3 cellular contexts compared by ENCODE assay signal in the genomic region with DNA sequence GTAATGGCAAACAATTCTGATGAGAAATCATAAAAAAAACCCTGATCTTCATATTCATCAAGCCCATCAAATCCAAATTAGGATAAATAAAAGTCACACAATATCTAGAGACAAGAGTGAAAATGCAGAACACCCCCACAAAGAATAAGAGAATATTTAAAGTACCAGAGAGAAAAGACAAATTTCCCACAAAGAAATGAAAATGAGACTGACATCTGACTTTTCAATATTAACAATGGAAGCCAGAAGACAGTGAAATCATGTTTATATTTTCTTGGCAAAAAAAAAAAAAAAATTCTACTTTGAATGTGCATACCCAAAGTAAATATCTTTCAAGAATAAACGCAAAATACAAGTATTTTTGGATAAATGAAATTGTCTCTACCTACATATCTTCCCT.
TF ChIP-seq lines count a peak whose summit lies in the region.

No MANE protein-coding gene starts in this region.

TF ChIP-seq in HepG2, 621 proteins besides CTCF, POLR2A, EP300 and RAD21:
- TF ChIP-seq ZNF326 (CRISPR knock-in tag; IDR thresholded peaks at IDR 0.05; ENCODE audit: borderline replicate concordance) (no peak), SP1 (IDR thresholded peaks at IDR 0.05) (no peak), SP1 (CRISPR knock-in tag; IDR thresholded peaks at IDR 0.05) (no peak), MAX (IDR thresholded peaks at IDR 0.05) (no peak), ZNF136 (CRISPR knock-in tag; IDR thresholded peaks at IDR 0.05; ENCODE audit: low read depth) (no peak), ZNF317 (CRISPR knock-in tag; IDR thresholded peaks at IDR 0.05) (peak; percentile 73; the same call in 1 of the 2 replicates)

TF ChIP-seq in HEK293, 187 proteins besides CTCF, POLR2A, EP300 and RAD21:
- peak; percentile 34 for TF ChIP-seq SETDB1 (IDR thresholded peaks at IDR 0.05; ENCODE audit: insufficient read length, low read length)
- no peak for TF ChIP-seq ZNF629 (tag by site-specific recombination; IDR thresholded peaks at IDR 0.05)
- no peak for TF ChIP-seq ZNF248 (tag by site-specific recombination; IDR thresholded peaks at IDR 0.05)

TF ChIP-seq in WTC11, 78 proteins besides CTCF, POLR2A, EP300 and RAD21 (continued from another document):
- TF ChIP-seq GTF2I (CRISPR knock-in tag; conservative IDR thresholded peaks at IDR 0.05): no peak
TF ChIP-seq in WTC11: peak in this region for 1.
